Comparison of ENCODE assay signal across 26 cellular contexts in genomic region chr6:165597821-165598220, GRCh38.
"Had no signal": no experiment of that assay in that cellular context is flagged by ENCODE, and none has a peak within 500 bp of the region (broad histone marks: within the 10 kb centered on the region; RNA-seq: fewer than 3 reads in every experiment).

No MANE protein-coding gene starts in this region.

- FAIRE-seq: urothelium cell line had no signal

- DNase-seq: stimulated activated CD4-positive, alpha-beta T cell treated with anti-CD3 and anti-CD28 coated beads, Interleukin-2, amount 100 ng/mL, for 24 hours; stimulated activated CD4-positive, alpha-beta T cell treated with anti-CD3 and anti-CD28 coated beads, Interleukin-2, amount 100 ng/mL, for 48 hours; stimulated activated CD4-positive, alpha-beta T cell treated with anti-CD3 and anti-CD28 coated beads, Interleukin-4, amount 100 ng/mL, for 1 hour; stimulated activated CD4-positive, alpha-beta T cell treated with anti-CD3 and anti-CD28 coated beads, Interleukin-4, amount 100 ng/mL, for 24 hours; stimulated activated CD4-positive, alpha-beta T cell treated with anti-CD3 and anti-CD28 coated beads, Interleukin-4, amount 100 ng/mL, for 4 hours; stimulated activated CD8-positive, alpha-beta memory T cell treated with anti-CD3 and anti-CD28 coated beads, Interleukin-4, amount 100 ng/mL, for 48 hours; stimulated activated naive B cell treated with anti-CD40 and anti-IgM and Interleukin-4, amounts not matched to agents 10 μg/mL and 1 μg/mL and 100 μg/mL, for 72 hours; stimulated activated naive CD4-positive, alpha-beta T cell; stimulated activated naive CD4-positive, alpha-beta T cell treated with Interleukin-2 at 50 U/mL for 16 hours; stimulated activated naive CD8-positive, alpha-beta T cell treated with anti-CD3 and anti-CD28 coated beads, Interleukin-15, amount 100 ng/mL, for 72 hours; stimulated activated naive CD8-positive, alpha-beta T cell treated with anti-CD3 and anti-CD28 coated beads, Interleukin-15, Interleukin-2, amounts not matched to agents 100 U/mL and 50 U/mL, for 24 hours; stomach; substantia nigra; testis; tibial artery; transverse colon; trophoblast cell; upper lobe of left lung; uterus had no signal

- H3K36me3 ChIP-seq: stomach, suprapubic skin, thoracic aorta, tibial artery, tibial nerve, transverse colon, upper lobe of left lung, uterus, vagina had no signal

- H3K4me1 ChIP-seq: stomach, suprapubic skin, testis, tibial artery, tibial nerve, transverse colon, upper lobe of left lung, uterus, vagina had no signal

- ATAC-seq: stimulated activated effector memory CD8-positive, alpha-beta T cell treated with anti-CD3 and anti-CD28 coated beads, Interleukin-12 subunit alpha, Interleukin-12 subunit beta, amount 100 ng/mL, for 72 hours; stimulated activated memory B cell treated with anti-CD40 and anti-IgM and Interleukin-4, amounts not matched to agents 10 μg/mL and 1 μg/mL and 100 μg/mL, for 72 hours; stimulated activated naive B cell treated with anti-CD40 and anti-IgM and Interleukin-4, amounts not matched to agents 10 μg/mL and 1 μg/mL and 100 μg/mL, for 72 hours; stimulated activated naive CD8-positive, alpha-beta T cell treated with anti-CD3 and anti-CD28 coated beads, Interleukin-15, amount 100 ng/mL, for 72 hours; stimulated activated naive CD8-positive, alpha-beta T cell treated with anti-CD3 and anti-CD28 coated beads, Interleukin-15, Interleukin-2, amounts not matched to agents 100 U/mL and 50 U/mL, for 24 hours had no signal

- H3K4me3 ChIP-seq: stomach, suprapubic skin, testis, thoracic aorta, tibial artery, tibial nerve, transverse colon, upper lobe of left lung, uterus, vagina had no signal

- H3K9me3 ChIP-seq: stomach, testis, thoracic aorta, tibial artery, transverse colon, uterus, vagina had no signal

- H3K27me3 ChIP-seq: stomach, suprapubic skin, testis, tibial artery, tibial nerve, transverse colon, upper lobe of left lung, uterus, vagina had no signal

- H3K27ac ChIP-seq: stomach, suprapubic skin, testis, thoracic aorta, tibial artery, tibial nerve, transverse colon, upper lobe of left lung, uterus, vagina had no signal
